ENCODE assay signal across 17 cellular contexts in the genomic region with DNA sequence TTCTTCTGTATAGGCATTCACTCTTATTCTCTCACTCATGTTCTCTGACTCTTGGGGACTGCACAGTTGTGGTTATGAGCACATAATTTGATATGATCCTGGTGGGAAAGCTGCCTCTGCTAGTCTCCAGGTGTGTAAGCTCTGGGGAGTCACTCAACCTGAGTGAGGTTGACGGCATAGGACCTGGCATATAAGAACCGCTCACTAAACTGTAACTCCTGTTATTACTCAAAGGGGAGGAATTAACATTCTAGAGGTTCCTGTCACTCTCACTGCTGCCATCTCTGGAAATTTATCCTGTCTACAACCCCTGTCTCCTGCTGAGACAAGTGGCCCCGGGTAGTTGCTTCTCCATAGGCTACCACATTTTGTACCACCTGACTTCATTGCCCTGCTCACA. TPM values are rescaled to one million over a fixed set of nuclear protein-coding genes. Genes with fewer than 3 reads are reported as not detected.
DNase-seq lines count a peak whose midpoint lies in the region; ATAC-seq, FAIRE-seq and TF ChIP-seq lines count a peak whose summit lies in the region.
"Had no signal": no experiment of that assay in that cellular context is flagged by ENCODE, and none has a peak within 500 bp of the region (broad histone marks: within the 10 kb centered on the region; RNA-seq: fewer than 3 reads in every experiment).

No MANE protein-coding gene starts in this region.

- no peak overlapping the region for H3K27ac Mint-ChIP-seq in activated T-cell treated with anti-CD3 and anti-CD28 coated beads, Interleukin-2, amount 50 U/mL, for 72 hours
- peak overlapping the region; percentile 52 to 61 for H3K27ac Mint-ChIP-seq in effector memory CD8-positive, alpha-beta T cell
- H3K27ac Mint-ChIP-seq in stimulated activated effector memory CD8-positive, alpha-beta T cell treated with anti-CD3 and anti-CD28 coated beads, Interleukin-12 subunit alpha, Interleukin-12 subunit beta, amount 100 ng/mL, for 72 hours = peak overlapping the region; percentile 52
- H3K27ac Mint-ChIP-seq: HFFc6 had no signal

- peaks cover 38% of the 10 kb centered on the region for H3K4me1 Mint-ChIP-seq in activated T-cell treated with anti-CD3 and anti-CD28 coated beads, Interleukin-2, amount 50 U/mL, for 72 hours (ENCODE audit: low read depth)
- H3K4me1 Mint-ChIP-seq in effector memory CD8-positive, alpha-beta T cell (ENCODE audit: low read depth in 2 of 2) = peaks cover 29 to 42% of the 10 kb centered on the region in 2 donors
- peaks cover 40% of the 10 kb centered on the region for H3K4me1 Mint-ChIP-seq in stimulated activated effector memory CD8-positive, alpha-beta T cell treated with anti-CD3 and anti-CD28 coated beads, Interleukin-12 subunit alpha, Interleukin-12 subunit beta, amount 100 ng/mL, for 72 hours

- peaks cover 10 to 31% of the 10 kb centered on the region in 2 donors for H3K36me3 Mint-ChIP-seq in activated T-cell treated with anti-CD3 and anti-CD28 coated beads, Interleukin-2, amount 50 U/mL, for 72 hours (ENCODE audit: insufficient read depth in 2 of 2)
- H3K36me3 Mint-ChIP-seq in effector memory CD8-positive, alpha-beta T cell (ENCODE audit: insufficient read depth) = peaks cover 45% of the 10 kb centered on the region
- peaks cover 58% of the 10 kb centered on the region for H3K36me3 Mint-ChIP-seq in stimulated activated effector memory CD8-positive, alpha-beta T cell treated with anti-CD3 and anti-CD28 coated beads, Interleukin-12 subunit alpha, Interleukin-12 subunit beta, amount 100 ng/mL, for 72 hours

- no peak overlapping the region for H3K27ac ChIP-seq in substantia nigra (ENCODE audit: low read depth, low read length, poor library complexity, severe bottlenecking)

- peak; percentile 5 to 22 for ATAC-seq in activated T-cell treated with anti-CD3 and anti-CD28 coated beads, Interleukin-2, amount 50 U/mL, for 72 hours (replicated peaks in 1 of 2)
- ATAC-seq in effector memory CD8-positive, alpha-beta T cell (replicated peaks) = no peak
- ATAC-seq in stimulated activated effector memory CD8-positive, alpha-beta T cell treated with anti-CD3 and anti-CD28 coated beads, Interleukin-12 subunit alpha, Interleukin-12 subunit beta, amount 100 ng/mL, for 72 hours = peak; percentile 26
- no peak for ATAC-seq in GM18873 (IDR thresholded peaks at IDR 0.05; ENCODE audit: low FRiP score, unreplicated experiment)

- H3K27me3 Mint-ChIP-seq in activated T-cell treated with anti-CD3 and anti-CD28 coated beads, Interleukin-2, amount 50 U/mL, for 72 hours (ENCODE audit: low read depth) = no peaks in the 10 kb centered on the region
- H3K27me3 Mint-ChIP-seq in effector memory CD8-positive, alpha-beta T cell = no peaks in the 10 kb centered on the region

- TF ChIP-seq CTCF in D721Med (IDR thresholded peaks at IDR 0.05; ENCODE audit: insufficient read depth, missing control alignments) = no peak

- DNase-seq in activated T-cell treated with anti-CD3 and anti-CD28 coated beads, Interleukin-2, amount 50 U/mL, for 72 hours = no peak
- DNase-seq in activated T-cell treated with anti-CD3 and anti-CD28 coated beads for 4 hours = no peak
- no peak for DNase-seq in HTR-8/SVneo (ENCODE audit: insufficient read length, low spot score)
- no peak for DNase-seq in effector memory CD8-positive, alpha-beta T cell
- no peak for DNase-seq in stimulated activated effector memory CD8-positive, alpha-beta T cell treated with anti-CD3 and anti-CD28 coated beads, Interleukin-12 subunit alpha, Interleukin-12 subunit beta, amount 100 ng/mL, for 72 hours (ENCODE audit: low spot score in 2 of 2)
- DNase-seq in substantia nigra (lab: John Stamatoyannopoulos, UW) = no peak
- DNase-seq in D721Med (ENCODE audit: insufficient read length, low spot score) = no peak
- DNase-seq: AML-193; CD4-positive, CD25-positive, alpha-beta regulatory T cell; GF-D8; GOT3; HFFc6; MG63; NCI-H1092 treated with DMSO at 0.1 percent for 48 hours; NCI-H187; NCI-H446 had no signal

- FAIRE-seq in HTR-8/SVneo (lab: Jason Lieb, UNC) (peak; percentile 23), D721Med (lab: Jason Lieb, UNC) (no peak)

- H3K9me3 Mint-ChIP-seq in activated T-cell treated with anti-CD3 and anti-CD28 coated beads, Interleukin-2, amount 50 U/mL, for 72 hours = no peaks in the 10 kb centered on the region
- no peaks in the 10 kb centered on the region for H3K9me3 Mint-ChIP-seq in effector memory CD8-positive, alpha-beta T cell
- H3K9me3 Mint-ChIP-seq in stimulated activated effector memory CD8-positive, alpha-beta T cell treated with anti-CD3 and anti-CD28 coated beads, Interleukin-12 subunit alpha, Interleukin-12 subunit beta, amount 100 ng/mL, for 72 hours = no peaks in the 10 kb centered on the region
- H3K9me3 Mint-ChIP-seq: CD4-positive, CD25-positive, alpha-beta regulatory T cell; HFFc6 had no signal

- H3K4me3 Mint-ChIP-seq in activated T-cell treated with anti-CD3 and anti-CD28 coated beads, Interleukin-2, amount 50 U/mL, for 72 hours = no peak overlapping the region
- H3K4me3 Mint-ChIP-seq in effector memory CD8-positive, alpha-beta T cell = no peak overlapping the region
- no peak overlapping the region for H3K4me3 Mint-ChIP-seq in stimulated activated effector memory CD8-positive, alpha-beta T cell treated with anti-CD3 and anti-CD28 coated beads, Interleukin-12 subunit alpha, Interleukin-12 subunit beta, amount 100 ng/mL, for 72 hours
- H3K4me3 Mint-ChIP-seq: HFFc6 had no signal

RNA-seq across cellular contexts. Expression of gene SRSF5, which starts 14.0 kb away (rescaled TPM):
- total RNA-seq in activated T-cell treated with anti-CD3 and anti-CD28 coated beads, Interleukin-2, amount 50 U/mL, for 72 hours = 100 to 1,000 TPM; 417 to 428 TPM

RNA-seq across cellular contexts. Expression of gene SLC10A1, which starts 16.1 kb away (rescaled TPM):
- total RNA-seq in activated T-cell treated with anti-CD3 and anti-CD28 coated beads, Interleukin-2, amount 50 U/mL, for 72 hours = not detected
- total RNA-seq: CD4-positive, CD25-positive, alpha-beta regulatory T cell; HFFc6 had no signal

Comparison
In these comparisons a context has a peak if more than half of its experiments do, and no peak if none do; other contexts are left out.
1. ATAC-seq: peak in activated T-cell treated with anti-CD3 and anti-CD28 coated beads, Interleukin-2, amount 50 U/mL, for 72 hours (2 of 2) and stimulated activated effector memory CD8-positive, alpha-beta T cell treated with anti-CD3 and anti-CD28 coated beads, Interleukin-12 subunit alpha, Interleukin-12 subunit beta, amount 100 ng/mL, for 72 hours (single experiment); none in effector memory CD8-positive, alpha-beta T cell (single experiment) and GM18873 (single experiment).